9 cellular contexts compared by ENCODE assay signal in genomic region chr12:70008944-70009343, GRCh38.
"Had no signal": no experiment of that assay in that cellular context is flagged by ENCODE, and none has a peak within 500 bp of the region (broad histone marks: within the 10 kb centered on the region; RNA-seq: fewer than 3 reads in every experiment).

No MANE protein-coding gene starts in this region.

- H3K4me1 ChIP-seq: HAP-1 had no signal

- H3K36me3 ChIP-seq: HAP-1 had no signal

- DNase-seq: GM23248, GOT3, H7, H9, HCEC 1CT, HFFc6 had no signal

- H3K9me3 ChIP-seq: HAP-1 had no signal

- H3K27ac ChIP-seq: GM23248 had no signal

- H3K4me3 ChIP-seq: GM23248, GM23338, HAP-1 had no signal

- ATAC-seq: GM23338, HCT116 had no signal
